In genomic region chr15:34043391-34043790, GRCh38 we compare ENCODE assay signal across 15 cellular contexts. TPM values are rescaled to one million over a fixed set of nuclear protein-coding genes. Genes with fewer than 3 reads are reported as not detected.
A peak's percentile ranks its signal among the peaks of the same experiment; 100 is the strongest.
DNase-seq lines count a peak whose midpoint lies in the region; FAIRE-seq and TF ChIP-seq lines count a peak whose summit lies in the region.
"Had no signal": no experiment of that assay in that cellular context is flagged by ENCODE, and none has a peak within 500 bp of the region (broad histone marks: within the 10 kb centered on the region; RNA-seq: fewer than 3 reads in every experiment).

No MANE protein-coding gene starts in this region.

- H3K4ac ChIP-seq in mesenchymal stem cell (ENCODE audit: low read depth in 1 of 2, low read length in 2 of 2) = no peak overlapping the region

- no CpG with 5 or more reads among the region's 1 CpG for WGBS in mesenchymal stem cell
- 74 to 78% methylated on average over 1 of the region's 1 CpG for WGBS in esophagus squamous epithelium, 2 donors

- H4K91ac ChIP-seq in mesenchymal stem cell (ENCODE audit: low read length) = no peak overlapping the region

- no peaks in the 10 kb centered on the region for H3K79me1 ChIP-seq in mesenchymal stem cell (replicated peaks; ENCODE audit: low read length, poor library complexity, severe bottlenecking)

- FAIRE-seq in astrocyte (lab: Jason Lieb, UNC) = no peak

- no peak overlapping the region for H2BK5ac ChIP-seq in mesenchymal stem cell (ENCODE audit: low read depth, low read length, poor library complexity, severe bottlenecking)

- no peak overlapping the region for H2BK120ac ChIP-seq in mesenchymal stem cell (ENCODE audit: low read depth, low read length)

- H4K20me1 ChIP-seq in astrocyte (ENCODE audit: insufficient read depth, low read length) = no peaks in the 10 kb centered on the region

- H3K9ac ChIP-seq in astrocyte (ENCODE audit: low read length) = no peak overlapping the region
- no peak overlapping the region for H3K9ac ChIP-seq in mesenchymal stem cell (ENCODE audit: low read length)

- no peak overlapping the region for H3K4me3 Mint-ChIP-seq in astrocyte (ENCODE audit: unreplicated experiment)
- peak overlapping the region in 1 of 7 donors; percentile 48 for H3K4me3 Mint-ChIP-seq in CD8-positive, alpha-beta memory T cell
- H3K4me3 Mint-ChIP-seq: CD8-positive, alpha-beta T cell had no signal

- intact Hi-C loops in tibial artery (cut with DNase I; ENCODE audit: low total_unique reads) = no loop called here
- intact Hi-C loops in esophagus squamous epithelium (cut with DNase I) = no loop called here

- H3K79me2 ChIP-seq in astrocyte (ENCODE audit: insufficient read depth, low read length) = peaks cover under 1% of the 10 kb centered on the region

- no peak overlapping the region for H3K23ac ChIP-seq in mesenchymal stem cell (ENCODE audit: low read length in 2 of 2)

- H3K9me3 ChIP-seq in astrocyte (ENCODE audit: insufficient read depth, low read depth, low read length) (no peaks in the 10 kb centered on the region), mesenchymal stem cell (ENCODE audit: control insufficient read depth, low read length) (no peaks in the 10 kb centered on the region), tibial artery (no peaks in the 10 kb centered on the region), esophagus squamous epithelium (no peaks in the 10 kb centered on the region)
- H3K9me3 ChIP-seq in CD8-positive, alpha-beta memory T cell (ENCODE audit: low read length) = no peaks in the 10 kb centered on the region
- H3K9me3 ChIP-seq: MG63, Peyer's patch had no signal

- H3K27ac ChIP-seq in astrocyte (ENCODE audit: low read depth, low read length) = no peak overlapping the region
- no peak overlapping the region for H3K27ac ChIP-seq in mesenchymal stem cell (ENCODE audit: low read length, poor library complexity, severe bottlenecking)
- H3K27ac ChIP-seq in tibial artery = no peak overlapping the region
- H3K27ac ChIP-seq in CD8-positive, alpha-beta memory T cell (ENCODE audit: low read depth, low read length) = no peak overlapping the region
- no peak overlapping the region for H3K27ac ChIP-seq in esophagus squamous epithelium
- H3K27ac ChIP-seq: Peyer's patch had no signal

- H3K4me2 ChIP-seq in astrocyte (ENCODE audit: low read length) (peak overlapping the region; percentile 53), mesenchymal stem cell (ENCODE audit: low read length, poor library complexity, severe bottlenecking) (no peak overlapping the region)

- TF ChIP-seq POLR2A in esophagus squamous epithelium (IDR thresholded peaks at IDR 0.05) = no peak

- peak; percentile 36 for DNase-seq in M059J (ENCODE audit: low read depth)
- no peak for DNase-seq in astrocyte (ENCODE audit: low read depth)
- peak; percentile 26 for DNase-seq in mesenchymal stem cell
- no peak for DNase-seq in tibial artery
- DNase-seq in CD8-positive, alpha-beta memory T cell = no peak
- DNase-seq in esophagus squamous epithelium (lab: John Stamatoyannopoulos, UW) = no peak
- DNase-seq in UCSD-AML1 (lab: John Stamatoyannopoulos, UW; ENCODE audit: unreplicated experiment) = no peak
- DNase-seq: CD8-positive, alpha-beta T cell; KG1; MG63; NCI-H187 treated with DMSO at 0.1 percent for 48 hours; NCI-H446 treated with DMSO at 0.1 percent for 48 hours; NCI-H82; Peyer's patch; SHP77 had no signal

- H3K27me3 Mint-ChIP-seq in astrocyte (ENCODE audit: low read depth, unreplicated experiment) = no peaks in the 10 kb centered on the region
- no peaks in the 10 kb centered on the region for H3K27me3 Mint-ChIP-seq in CD8-positive, alpha-beta memory T cell

- H3K14ac ChIP-seq in mesenchymal stem cell (ENCODE audit: low read length in 2 of 2) = no peak overlapping the region

- H2AFZ ChIP-seq in astrocyte (ENCODE audit: low read depth, low read length) = no peak overlapping the region
- no peak overlapping the region for H2AFZ ChIP-seq in mesenchymal stem cell (ENCODE audit: low read depth, low read length)

- H2BK15ac ChIP-seq in mesenchymal stem cell (ENCODE audit: low read depth, poor library complexity, severe bottlenecking) = no peak overlapping the region

- H3K4me3 ChIP-seq in astrocyte (ENCODE audit: insufficient read depth, low read depth, low read length) (no peak overlapping the region), mesenchymal stem cell (ENCODE audit: insufficient read depth in 1 of 2, low read depth in 1 of 2, low read length in 2 of 2) (no peak overlapping the region), tibial artery (no peak overlapping the region), esophagus squamous epithelium (no peak overlapping the region)
- no peak overlapping the region for H3K4me3 ChIP-seq in CD8-positive, alpha-beta memory T cell (ENCODE audit: low read length)
- H3K4me3 ChIP-seq: MG63, Peyer's patch had no signal

- H3K27me3 ChIP-seq in astrocyte (ENCODE audit: insufficient read depth, low read length) (no peaks in the 10 kb centered on the region), mesenchymal stem cell (ENCODE audit: control insufficient read depth in 1 of 2, insufficient read depth in 1 of 2, low read length in 2 of 2) (no peaks in the 10 kb centered on the region), tibial artery (no peaks in the 10 kb centered on the region), esophagus squamous epithelium (no peaks in the 10 kb centered on the region)
- no peaks in the 10 kb centered on the region for H3K27me3 ChIP-seq in CD8-positive, alpha-beta memory T cell (ENCODE audit: insufficient read depth, low read length, poor library complexity, severe bottlenecking)
- H3K27me3 ChIP-seq: MG63, Peyer's patch had no signal

- peaks cover 40% of the 10 kb centered on the region for H3K4me1 Mint-ChIP-seq in astrocyte (ENCODE audit: low read depth, unreplicated experiment)
- H3K4me1 Mint-ChIP-seq in CD8-positive, alpha-beta memory T cell = peaks cover 8 to 12% (median 12%) of the 10 kb centered on the region in 3 donors

- H3K4me1 ChIP-seq in astrocyte (ENCODE audit: insufficient read depth, low read length) (peaks cover 24% of the 10 kb centered on the region), mesenchymal stem cell (ENCODE audit: control insufficient read depth, insufficient read depth, low read depth, low read length) (peaks cover 15% of the 10 kb centered on the region), tibial artery (peaks cover 0 to 11% (median 2%) of the 10 kb centered on the region in 4 donors), esophagus squamous epithelium (peaks cover 5 to 10% (median 6%) of the 10 kb centered on the region in 3 donors)
- peaks cover 7% of the 10 kb centered on the region for H3K4me1 ChIP-seq in CD8-positive, alpha-beta memory T cell (ENCODE audit: insufficient read depth, low read length)

- peak overlapping the region; percentile 83 for H3K27ac Mint-ChIP-seq in astrocyte (ENCODE audit: unreplicated experiment)
- H3K27ac Mint-ChIP-seq in CD8-positive, alpha-beta memory T cell = no peak overlapping the region
- H3K27ac Mint-ChIP-seq: CD8-positive, alpha-beta T cell had no signal

- H3K18ac ChIP-seq in mesenchymal stem cell (ENCODE audit: low read depth in 1 of 2, low read length in 2 of 2) = no peak overlapping the region

- no peaks in the 10 kb centered on the region for H3K9me3 Mint-ChIP-seq in astrocyte (ENCODE audit: unreplicated experiment)
- no peaks in the 10 kb centered on the region for H3K9me3 Mint-ChIP-seq in CD8-positive, alpha-beta memory T cell
- H3K9me3 Mint-ChIP-seq: CD8-positive, alpha-beta T cell had no signal

- H4K8ac ChIP-seq in mesenchymal stem cell (ENCODE audit: low read length) = no peak overlapping the region

- H2BK12ac ChIP-seq in mesenchymal stem cell (ENCODE audit: low read length in 2 of 2) = no peak overlapping the region

- no peaks in the 10 kb centered on the region for H3K36me3 Mint-ChIP-seq in astrocyte (ENCODE audit: low read depth, unreplicated experiment)
- H3K36me3 Mint-ChIP-seq in CD8-positive, alpha-beta memory T cell = peaks cover 0 to 1% (median 0%) of the 10 kb centered on the region in 3 donors
- H3K36me3 Mint-ChIP-seq: CD8-positive, alpha-beta T cell had no signal

- H2AK5ac ChIP-seq in mesenchymal stem cell (ENCODE audit: low read length, severe bottlenecking) = no peak overlapping the region

- POLR2A ChIA-PET in CD8-positive, alpha-beta memory T cell (lab: Charles Lee) = no interaction called here

- CTCF ChIA-PET in CD8-positive, alpha-beta memory T cell (lab: Charles Lee) = interaction anchor here (1.0 kb wide), 1 partner anchor 324 kb away, joined by 3 read pairs; the partner anchor contains the start of gene LPCAT4

- TF ChIP-seq CTCF in astrocyte (IDR thresholded peaks at IDR 0.05; ENCODE audit: insufficient read depth, low read depth, low read length) = no peak
- no peak for TF ChIP-seq CTCF in tibial artery (IDR thresholded peaks at IDR 0.05)
- TF ChIP-seq CTCF in esophagus squamous epithelium (IDR thresholded peaks at IDR 0.05) = no peak

- H3K36me3 ChIP-seq in astrocyte (ENCODE audit: insufficient read depth, low read length) = no peaks in the 10 kb centered on the region
- no peaks in the 10 kb centered on the region for H3K36me3 ChIP-seq in mesenchymal stem cell (ENCODE audit: control insufficient read depth in 1 of 2, insufficient read depth in 2 of 2, low read depth in 1 of 2, low read length in 2 of 2)
- no peaks in the 10 kb centered on the region for H3K36me3 ChIP-seq in tibial artery
- H3K36me3 ChIP-seq in CD8-positive, alpha-beta memory T cell (ENCODE audit: insufficient read depth, low read length) = no peaks in the 10 kb centered on the region
- no peaks in the 10 kb centered on the region for H3K36me3 ChIP-seq in esophagus squamous epithelium
- H3K36me3 ChIP-seq: MG63, Peyer's patch had no signal

RNA-seq across cellular contexts. Expression of gene AVEN, which starts 4.4 kb away (rescaled TPM):
- 22.9 and 24.2 TPM in 2 replicates for total RNA-seq in M059J (2014; rRNA removed; shearing (Covaris generic))
- total RNA-seq in astrocyte (33.7 and 34.1 TPM in 2 replicates), esophagus squamous epithelium (10 to 100 TPM in 3 of 4 donors, 1 to 10 TPM in 1; 9.9 to 17.5 (median 16.5) TPM)
- polyA plus RNA-seq in mesenchymal stem cell (2013, experiment 1 of 2) = 12.1 TPM
- polyA plus RNA-seq in mesenchymal stem cell (2013, experiment 2 of 2) = 12.1 TPM
- total RNA-seq in CD8-positive, alpha-beta memory T cell = 10 to 100 TPM; 23.0 to 24.6 TPM
- 9.6 TPM for polyA plus RNA-seq in CD8-positive, alpha-beta memory T cell

RNA-seq across cellular contexts. Expression of gene EMC7, which starts 58.3 kb away (rescaled TPM):
- 59.4 and 60.2 TPM in 2 replicates for total RNA-seq in M059J (2014; rRNA removed; shearing (Covaris generic))
- total RNA-seq in astrocyte (120 and 157 TPM in 2 replicates), esophagus squamous epithelium (10 to 100 TPM; 18.9 to 62.1 (median 36.1) TPM)
- 150 TPM for polyA plus RNA-seq in mesenchymal stem cell (2013, experiment 1 of 2)
- polyA plus RNA-seq in mesenchymal stem cell (2013, experiment 2 of 2) = 159 TPM
- total RNA-seq in CD8-positive, alpha-beta memory T cell = 10 to 100 TPM; 75.0 to 78.9 TPM
- polyA plus RNA-seq in CD8-positive, alpha-beta memory T cell = 128 TPM

RNA-seq across cellular contexts. Expression of gene PGBD4, which starts 58.5 kb away (rescaled TPM):
- 0.10 and 0.74 TPM in 2 replicates for total RNA-seq in M059J (2014; rRNA removed; shearing (Covaris generic))
- 1.4 TPM in 2 replicates for total RNA-seq in astrocyte
- 0.88 TPM for polyA plus RNA-seq in mesenchymal stem cell (2013, experiment 1 of 2)
- 0.89 TPM for polyA plus RNA-seq in mesenchymal stem cell (2013, experiment 2 of 2)
- total RNA-seq in CD8-positive, alpha-beta memory T cell = 1 to 10 TPM; 2.8 to 3.2 TPM
- 1.4 TPM for polyA plus RNA-seq in CD8-positive, alpha-beta memory T cell
- 1 to 10 TPM in 2 of 4 donors, under 1 TPM in 2; 0.70 to 1.7 (median 0.98) TPM for total RNA-seq in esophagus squamous epithelium

Comparison
In these comparisons a context has a peak if more than half of its experiments do, and no peak if none do; other contexts are left out.
1. DNase-seq: peak in M059J (single experiment) and mesenchymal stem cell (single experiment); none in astrocyte (single experiment), tibial artery (0 of 2), CD8-positive, alpha-beta memory T cell (0 of 5), esophagus squamous epithelium (single experiment) and UCSD-AML1 (single experiment).